In genomic region chr7:92681633-92682032, GRCh38 we compare ENCODE assay signal across 17 cellular contexts.
DNase-seq lines count a peak whose midpoint lies in the region; ATAC-seq and TF ChIP-seq lines count a peak whose summit lies in the region.
"Had no signal": no experiment of that assay in that cellular context is flagged by ENCODE, and none has a peak within 500 bp of the region (broad histone marks: within the 10 kb centered on the region; RNA-seq: fewer than 3 reads in every experiment).

No MANE protein-coding gene starts in this region.

- H3K27ac ChIP-seq in Panc1 (ENCODE audit: low read length) (no peak overlapping the region), parathyroid adenoma (peak overlapping the region; percentile 36), A673 (ENCODE audit: low read depth, low read length, poor library complexity, severe bottlenecking) (no peak overlapping the region)

- CTCF ChIA-PET in Panc1 (lab: Charles Lee) (no interaction called here), A673 (lab: Charles Lee) (no interaction called here)

- H3K9ac ChIP-seq in parathyroid adenoma: no peak overlapping the region

- H3K27ac Mint-ChIP-seq in activated CD4-positive, alpha-beta T cell treated with anti-CD3 and anti-CD28 coated beads, Interleukin-2, amount 10 ng/mL, durations not matched to agents 24 days and 14 days: peak overlapping the region; percentile 96
- peak overlapping the region; percentile 91 for H3K27ac Mint-ChIP-seq in chondrocyte (ENCODE audit: unreplicated experiment)

- H3K4me3 ChIP-seq in Panc1 (ENCODE audit: low read depth in 2 of 2, low read length in 2 of 2) (no peak overlapping the region), parathyroid adenoma (ENCODE audit: low read depth, low read length) (no peak overlapping the region), A673 (ENCODE audit: low read depth, low read length, poor library complexity, severe bottlenecking) (no peak overlapping the region)
- H3K4me3 ChIP-seq: ascending aorta, heart right ventricle had no signal

- intact Hi-C loops in activated CD4-positive, alpha-beta T cell treated with anti-CD3 and anti-CD28 coated beads, Interleukin-2, amount 10 ng/mL, durations not matched to agents 24 days and 14 days (cut with micrococcal nuclease): loop anchor here (1.0 to 10.0 kb wide), 3 partner anchors 8 to 433 kb away; partner anchors contain the start of genes PEX1, RBM48 and SAMD9
- intact Hi-C loops in Panc1 (cut with micrococcal nuclease; ENCODE audit: unreplicated experiment) (no loop called here), A673 (cut with micrococcal nuclease; ENCODE audit: unreplicated experiment) (no loop called here)

- H3K36me3 ChIP-seq in Panc1 (ENCODE audit: control insufficient read depth, insufficient read depth, low read length) (no peaks in the 10 kb centered on the region), parathyroid adenoma (ENCODE audit: control insufficient read depth, insufficient read depth, low read length) (no peaks in the 10 kb centered on the region), A673 (ENCODE audit: insufficient read depth, low read length, poor library complexity, severe bottlenecking) (no peaks in the 10 kb centered on the region)
- H3K36me3 ChIP-seq: ascending aorta, heart right ventricle had no signal

- H3K4me1 ChIP-seq in Panc1 (ENCODE audit: control insufficient read depth, insufficient read depth, low read length) (peaks cover 20% of the 10 kb centered on the region), parathyroid adenoma (peaks cover 29% of the 10 kb centered on the region), A673 (ENCODE audit: insufficient read depth, low read length, poor library complexity, severe bottlenecking) (no peaks in the 10 kb centered on the region)

- H3K4me2 ChIP-seq in parathyroid adenoma (ENCODE audit: low read length): no peak overlapping the region

- H3K9me3 ChIP-seq in Panc1 (ENCODE audit: control insufficient read depth, insufficient read depth, low read depth, low read length) (no peaks in the 10 kb centered on the region), parathyroid adenoma (ENCODE audit: control insufficient read depth, low read length) (no peaks in the 10 kb centered on the region), A673 (ENCODE audit: low read depth, low read length, poor library complexity, severe bottlenecking) (no peaks in the 10 kb centered on the region)
- H3K9me3 ChIP-seq: ascending aorta, heart right ventricle had no signal

- no peaks in the 10 kb centered on the region for H3K79me2 ChIP-seq in parathyroid adenoma

- POLR2A ChIA-PET in Panc1 (lab: Charles Lee): no interaction called here
- POLR2A ChIA-PET in A673 (lab: Charles Lee; ENCODE audit: low non-redundant PET): no interaction called here

- ATAC-seq in Panc1: 0 out of 2 replicates have a peak, but pooled peaks have one; percentile 43
- no peak for ATAC-seq in HG02798 (IDR thresholded peaks at IDR 0.05; ENCODE audit: poor library complexity, unreplicated experiment)
- ATAC-seq: effector memory CD8-positive, alpha-beta T cell; stimulated activated naive CD8-positive, alpha-beta T cell treated with anti-CD3 and anti-CD28 coated beads, Interleukin-15, amount 100 ng/mL, for 72 hours had no signal

- no peak for DNase-seq in activated CD4-positive, alpha-beta T cell treated with anti-CD3 and anti-CD28 coated beads, Interleukin-2, amount 10 ng/mL, durations not matched to agents 24 days and 14 days
- DNase-seq in activated CD4-positive, alpha-beta T cell treated with anti-CD3 and anti-CD28 coated beads, Interleukin-2, amount 50 U/mL, for 1 hour: no peak
- DNase-seq in Panc1 (ENCODE audit: low read depth, low spot score) (no peak), chondrocyte (ENCODE audit: low spot score) (no peak), A673 (ENCODE audit: low spot score) (no peak), AG20443 (ENCODE audit: low spot score) (no peak)
- DNase-seq: activated CD4-positive, CD25-positive, alpha-beta regulatory T cell treated with anti-CD3 and anti-CD28 coated beads, Interleukin-2, amount 50 U/mL, for 72 hours; activated T-cell treated with anti-CD3 and anti-CD28 coated beads, Interleukin-2, amount 50 U/mL, for 48 hours; effector memory CD8-positive, alpha-beta T cell; heart right ventricle; NCI-H2029; NCI-H446 treated with DMSO at 0.1 percent for 48 hours; retina; stimulated activated naive CD8-positive, alpha-beta T cell treated with anti-CD3 and anti-CD28 coated beads, Interleukin-15, amount 100 ng/mL, for 72 hours had no signal

- H3K9me3 Mint-ChIP-seq in activated CD4-positive, alpha-beta T cell treated with anti-CD3 and anti-CD28 coated beads, Interleukin-2, amount 10 ng/mL, durations not matched to agents 24 days and 14 days: peaks cover 13% of the 10 kb centered on the region
- H3K9me3 Mint-ChIP-seq in chondrocyte (ENCODE audit: low read depth): no peaks in the 10 kb centered on the region
- H3K9me3 Mint-ChIP-seq: effector memory CD8-positive, alpha-beta T cell had no signal

- BruUV-seq in Panc1 (replicated peaks; lab: Mats Ljungman, UMichigan) (no TSS peak), A673 (replicated peaks; lab: Mats Ljungman, UMichigan) (no TSS peak)

- peaks cover 52% of the 10 kb centered on the region for H3K36me3 Mint-ChIP-seq in activated CD4-positive, alpha-beta T cell treated with anti-CD3 and anti-CD28 coated beads, Interleukin-2, amount 10 ng/mL, durations not matched to agents 24 days and 14 days (ENCODE audit: low read depth)
- H3K36me3 Mint-ChIP-seq in chondrocyte (ENCODE audit: low read depth): peaks cover 9% of the 10 kb centered on the region

- H3K4me1 Mint-ChIP-seq in activated CD4-positive, alpha-beta T cell treated with anti-CD3 and anti-CD28 coated beads, Interleukin-2, amount 10 ng/mL, durations not matched to agents 24 days and 14 days: peaks cover 69% of the 10 kb centered on the region
- H3K4me1 Mint-ChIP-seq in chondrocyte (ENCODE audit: low read depth): peaks cover 40% of the 10 kb centered on the region

- H3K4me3 Mint-ChIP-seq in activated CD4-positive, alpha-beta T cell treated with anti-CD3 and anti-CD28 coated beads, Interleukin-2, amount 10 ng/mL, durations not matched to agents 24 days and 14 days: no peak overlapping the region
- no peak overlapping the region for H3K4me3 Mint-ChIP-seq in chondrocyte (ENCODE audit: unreplicated experiment)
- H3K4me3 Mint-ChIP-seq: effector memory CD8-positive, alpha-beta T cell had no signal

- no peak overlapping the region for H2AFZ ChIP-seq in parathyroid adenoma

- in situ Hi-C loops in Panc1 (cut with HindIII; ENCODE audit: low pct_unique_long_range_greater_than_20kb, low sequenced_read_pairs): no loop called here

- H3K27me3 Mint-ChIP-seq in activated CD4-positive, alpha-beta T cell treated with anti-CD3 and anti-CD28 coated beads, Interleukin-2, amount 10 ng/mL, durations not matched to agents 24 days and 14 days: no peaks in the 10 kb centered on the region
- H3K27me3 Mint-ChIP-seq in chondrocyte (ENCODE audit: low read depth): no peaks in the 10 kb centered on the region
- H3K27me3 Mint-ChIP-seq: effector memory CD8-positive, alpha-beta T cell; stimulated activated naive CD8-positive, alpha-beta T cell treated with anti-CD3 and anti-CD28 coated beads, Interleukin-15, amount 100 ng/mL, for 72 hours had no signal

- H3K27me3 ChIP-seq in Panc1 (ENCODE audit: control insufficient read depth, insufficient read depth, low read length): no peaks in the 10 kb centered on the region
- no peaks in the 10 kb centered on the region for H3K27me3 ChIP-seq in parathyroid adenoma (ENCODE audit: control insufficient read depth, insufficient read depth, low read length)
- no peaks in the 10 kb centered on the region for H3K27me3 ChIP-seq in A673 (replicated peaks; ENCODE audit: insufficient read depth, low read depth, low read length, poor library complexity)
- H3K27me3 ChIP-seq: ascending aorta, heart right ventricle had no signal

- TF ChIP-seq CTCF in Panc1 (IDR thresholded peaks at IDR 0.05): no peak
- TF ChIP-seq CTCF in chondrocyte (IDR thresholded peaks at IDR 0.05): no peak
- TF ChIP-seq CTCF in parathyroid adenoma (IDR thresholded peaks at IDR 0.05): no peak
- TF ChIP-seq CTCF in A673 (conservative IDR thresholded peaks at IDR 0.05; ENCODE audit: low read depth, low read length): no peak
